In the genomic region with DNA sequence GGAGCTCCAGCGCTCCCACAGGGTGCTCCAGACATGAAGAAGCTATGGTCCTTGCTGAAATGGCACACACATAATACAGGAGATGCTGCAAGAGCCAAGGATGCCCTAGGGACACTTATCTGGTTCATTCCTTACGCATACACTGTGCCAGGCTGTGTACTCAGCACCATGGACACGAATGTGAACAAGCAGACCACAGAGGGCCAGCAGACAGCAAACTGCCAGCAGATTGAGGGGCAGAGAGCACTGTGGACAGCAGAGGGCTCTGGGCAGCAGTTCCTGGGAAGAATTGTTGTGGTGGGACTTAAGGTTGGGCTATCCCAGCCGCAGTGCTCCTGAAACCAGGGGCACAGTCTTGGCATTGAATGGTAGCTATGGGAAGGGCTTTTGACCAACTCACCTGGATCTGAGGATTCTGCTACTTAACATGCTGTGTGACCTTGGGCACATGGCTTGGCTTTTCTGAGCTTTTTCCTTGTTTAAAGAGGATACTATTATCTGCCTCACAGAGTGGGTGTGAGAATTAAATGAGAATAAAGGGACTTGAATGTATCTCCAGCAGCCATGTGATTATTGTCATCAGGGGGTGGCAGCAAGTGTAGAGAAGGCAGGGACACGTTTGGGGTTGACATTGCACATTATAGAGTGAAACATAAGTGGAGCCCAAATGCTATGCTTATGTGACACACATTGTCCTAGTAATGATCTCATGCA, we compare ENCODE assay signal across 2 cellular contexts.
TF ChIP-seq lines count a peak whose summit lies in the region.

No MANE protein-coding gene starts in this region.

TF ChIP-seq in HCT116, 20 proteins besides CTCF, POLR2A, EP300 and RAD21:
- TF ChIP-seq, protein P1, sequence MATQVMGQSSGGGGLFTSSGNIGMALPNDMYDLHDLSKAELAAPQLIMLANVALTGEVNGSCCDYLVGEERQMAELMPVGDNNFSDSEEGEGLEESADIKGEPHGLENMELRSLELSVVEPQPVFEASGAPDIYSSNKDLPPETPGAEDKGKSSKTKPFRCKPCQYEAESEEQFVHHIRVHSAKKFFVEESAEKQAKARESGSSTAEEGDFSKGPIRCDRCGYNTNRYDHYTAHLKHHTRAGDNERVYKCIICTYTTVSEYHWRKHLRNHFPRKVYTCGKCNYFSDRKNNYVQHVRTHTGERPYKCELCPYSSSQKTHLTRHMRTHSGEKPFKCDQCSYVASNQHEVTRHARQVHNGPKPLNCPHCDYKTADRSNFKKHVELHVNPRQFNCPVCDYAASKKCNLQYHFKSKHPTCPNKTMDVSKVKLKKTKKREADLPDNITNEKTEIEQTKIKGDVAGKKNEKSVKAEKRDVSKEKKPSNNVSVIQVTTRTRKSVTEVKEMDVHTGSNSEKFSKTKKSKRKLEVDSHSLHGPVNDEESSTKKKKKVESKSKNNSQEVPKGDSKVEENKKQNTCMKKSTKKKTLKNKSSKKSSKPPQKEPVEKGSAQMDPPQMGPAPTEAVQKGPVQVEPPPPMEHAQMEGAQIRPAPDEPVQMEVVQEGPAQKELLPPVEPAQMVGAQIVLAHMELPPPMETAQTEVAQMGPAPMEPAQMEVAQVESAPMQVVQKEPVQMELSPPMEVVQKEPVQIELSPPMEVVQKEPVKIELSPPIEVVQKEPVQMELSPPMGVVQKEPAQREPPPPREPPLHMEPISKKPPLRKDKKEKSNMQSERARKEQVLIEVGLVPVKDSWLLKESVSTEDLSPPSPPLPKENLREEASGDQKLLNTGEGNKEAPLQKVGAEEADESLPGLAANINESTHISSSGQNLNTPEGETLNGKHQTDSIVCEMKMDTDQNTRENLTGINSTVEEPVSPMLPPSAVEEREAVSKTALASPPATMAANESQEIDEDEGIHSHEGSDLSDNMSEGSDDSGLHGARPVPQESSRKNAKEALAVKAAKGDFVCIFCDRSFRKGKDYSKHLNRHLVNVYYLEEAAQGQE (IDR thresholded peaks at IDR 0.05; ENCODE audit: low read depth) = no peak
- TF ChIP-seq ZNF274 (IDR thresholded peaks at IDR 0.05; ENCODE audit: low read depth, low read length) (no peak), POLR2AphosphoS5 (IDR thresholded peaks at IDR 0.05; ENCODE audit: low read depth, low read length) (no peak), EZH2phosphoT487 (IDR thresholded peaks at IDR 0.05; ENCODE audit: borderline replicate concordance) (no peak), CBX3 (IDR thresholded peaks at IDR 0.05; ENCODE audit: low read depth) (no peak), SRF (IDR thresholded peaks at IDR 0.05; ENCODE audit: low read depth) (no peak)
- TF ChIP-seq, protein P2, sequence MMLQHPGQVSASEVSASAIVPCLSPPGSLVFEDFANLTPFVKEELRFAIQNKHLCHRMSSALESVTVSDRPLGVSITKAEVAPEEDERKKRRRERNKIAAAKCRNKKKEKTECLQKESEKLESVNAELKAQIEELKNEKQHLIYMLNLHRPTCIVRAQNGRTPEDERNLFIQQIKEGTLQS (IDR thresholded peaks at IDR 0.05) = no peak
- TF ChIP-seq, protein P3, sequence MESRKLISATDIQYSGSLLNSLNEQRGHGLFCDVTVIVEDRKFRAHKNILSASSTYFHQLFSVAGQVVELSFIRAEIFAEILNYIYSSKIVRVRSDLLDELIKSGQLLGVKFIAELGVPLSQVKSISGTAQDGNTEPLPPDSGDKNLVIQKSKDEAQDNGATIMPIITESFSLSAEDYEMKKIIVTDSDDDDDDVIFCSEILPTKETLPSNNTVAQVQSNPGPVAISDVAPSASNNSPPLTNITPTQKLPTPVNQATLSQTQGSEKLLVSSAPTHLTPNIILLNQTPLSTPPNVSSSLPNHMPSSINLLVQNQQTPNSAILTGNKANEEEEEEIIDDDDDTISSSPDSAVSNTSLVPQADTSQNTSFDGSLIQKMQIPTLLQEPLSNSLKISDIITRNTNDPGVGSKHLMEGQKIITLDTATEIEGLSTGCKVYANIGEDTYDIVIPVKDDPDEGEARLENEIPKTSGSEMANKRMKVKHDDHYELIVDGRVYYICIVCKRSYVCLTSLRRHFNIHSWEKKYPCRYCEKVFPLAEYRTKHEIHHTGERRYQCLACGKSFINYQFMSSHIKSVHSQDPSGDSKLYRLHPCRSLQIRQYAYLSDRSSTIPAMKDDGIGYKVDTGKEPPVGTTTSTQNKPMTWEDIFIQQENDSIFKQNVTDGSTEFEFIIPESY (IDR thresholded peaks at IDR 0.05; ENCODE audit: extremely low read depth, insufficient replicate concordance, low read length) = no peak
TF ChIP-seq in HCT116: peak in this region for 0.

TF ChIP-seq in H1, 55 proteins besides CTCF, POLR2A, EP300 and RAD21:
- no peak for TF ChIP-seq SRF (IDR thresholded peaks at IDR 0.05; ENCODE audit: low read depth, low read length)
- TF ChIP-seq SP1 (IDR thresholded peaks at IDR 0.05; ENCODE audit: low read depth, low read length) = no peak
- TF ChIP-seq NRF1 (IDR thresholded peaks at IDR 0.05; ENCODE audit: low read depth, low read length) = no peak
- TF ChIP-seq CHD1 (IDR thresholded peaks at IDR 0.05; ENCODE audit: low read depth, low read length) = no peak
- no peak for TF ChIP-seq YY1 (IDR thresholded peaks at IDR 0.05; ENCODE audit: low read depth, low read length)
- TF ChIP-seq CBX5 (IDR thresholded peaks at IDR 0.05; ENCODE audit: low read depth, low read length) = no peak
- TF ChIP-seq EGR1 (IDR thresholded peaks at IDR 0.05; ENCODE audit: borderline replicate concordance, low read depth, low read length) = no peak
- TF ChIP-seq KDM4A (IDR thresholded peaks at IDR 0.05; ENCODE audit: low read depth, low read length, severe bottlenecking) = no peak
- TF ChIP-seq CBX8 (IDR thresholded peaks at IDR 0.05; ENCODE audit: borderline replicate concordance, low read depth, low read length) = no peak
- TF ChIP-seq JUND (IDR thresholded peaks at IDR 0.05; ENCODE audit: low read length) = no peak
- TF ChIP-seq TEAD4 (IDR thresholded peaks at IDR 0.05; ENCODE audit: low read depth, low read length) = no peak
- no peak for TF ChIP-seq SP2 (IDR thresholded peaks at IDR 0.05; ENCODE audit: low read length)
- TF ChIP-seq, protein P4, sequence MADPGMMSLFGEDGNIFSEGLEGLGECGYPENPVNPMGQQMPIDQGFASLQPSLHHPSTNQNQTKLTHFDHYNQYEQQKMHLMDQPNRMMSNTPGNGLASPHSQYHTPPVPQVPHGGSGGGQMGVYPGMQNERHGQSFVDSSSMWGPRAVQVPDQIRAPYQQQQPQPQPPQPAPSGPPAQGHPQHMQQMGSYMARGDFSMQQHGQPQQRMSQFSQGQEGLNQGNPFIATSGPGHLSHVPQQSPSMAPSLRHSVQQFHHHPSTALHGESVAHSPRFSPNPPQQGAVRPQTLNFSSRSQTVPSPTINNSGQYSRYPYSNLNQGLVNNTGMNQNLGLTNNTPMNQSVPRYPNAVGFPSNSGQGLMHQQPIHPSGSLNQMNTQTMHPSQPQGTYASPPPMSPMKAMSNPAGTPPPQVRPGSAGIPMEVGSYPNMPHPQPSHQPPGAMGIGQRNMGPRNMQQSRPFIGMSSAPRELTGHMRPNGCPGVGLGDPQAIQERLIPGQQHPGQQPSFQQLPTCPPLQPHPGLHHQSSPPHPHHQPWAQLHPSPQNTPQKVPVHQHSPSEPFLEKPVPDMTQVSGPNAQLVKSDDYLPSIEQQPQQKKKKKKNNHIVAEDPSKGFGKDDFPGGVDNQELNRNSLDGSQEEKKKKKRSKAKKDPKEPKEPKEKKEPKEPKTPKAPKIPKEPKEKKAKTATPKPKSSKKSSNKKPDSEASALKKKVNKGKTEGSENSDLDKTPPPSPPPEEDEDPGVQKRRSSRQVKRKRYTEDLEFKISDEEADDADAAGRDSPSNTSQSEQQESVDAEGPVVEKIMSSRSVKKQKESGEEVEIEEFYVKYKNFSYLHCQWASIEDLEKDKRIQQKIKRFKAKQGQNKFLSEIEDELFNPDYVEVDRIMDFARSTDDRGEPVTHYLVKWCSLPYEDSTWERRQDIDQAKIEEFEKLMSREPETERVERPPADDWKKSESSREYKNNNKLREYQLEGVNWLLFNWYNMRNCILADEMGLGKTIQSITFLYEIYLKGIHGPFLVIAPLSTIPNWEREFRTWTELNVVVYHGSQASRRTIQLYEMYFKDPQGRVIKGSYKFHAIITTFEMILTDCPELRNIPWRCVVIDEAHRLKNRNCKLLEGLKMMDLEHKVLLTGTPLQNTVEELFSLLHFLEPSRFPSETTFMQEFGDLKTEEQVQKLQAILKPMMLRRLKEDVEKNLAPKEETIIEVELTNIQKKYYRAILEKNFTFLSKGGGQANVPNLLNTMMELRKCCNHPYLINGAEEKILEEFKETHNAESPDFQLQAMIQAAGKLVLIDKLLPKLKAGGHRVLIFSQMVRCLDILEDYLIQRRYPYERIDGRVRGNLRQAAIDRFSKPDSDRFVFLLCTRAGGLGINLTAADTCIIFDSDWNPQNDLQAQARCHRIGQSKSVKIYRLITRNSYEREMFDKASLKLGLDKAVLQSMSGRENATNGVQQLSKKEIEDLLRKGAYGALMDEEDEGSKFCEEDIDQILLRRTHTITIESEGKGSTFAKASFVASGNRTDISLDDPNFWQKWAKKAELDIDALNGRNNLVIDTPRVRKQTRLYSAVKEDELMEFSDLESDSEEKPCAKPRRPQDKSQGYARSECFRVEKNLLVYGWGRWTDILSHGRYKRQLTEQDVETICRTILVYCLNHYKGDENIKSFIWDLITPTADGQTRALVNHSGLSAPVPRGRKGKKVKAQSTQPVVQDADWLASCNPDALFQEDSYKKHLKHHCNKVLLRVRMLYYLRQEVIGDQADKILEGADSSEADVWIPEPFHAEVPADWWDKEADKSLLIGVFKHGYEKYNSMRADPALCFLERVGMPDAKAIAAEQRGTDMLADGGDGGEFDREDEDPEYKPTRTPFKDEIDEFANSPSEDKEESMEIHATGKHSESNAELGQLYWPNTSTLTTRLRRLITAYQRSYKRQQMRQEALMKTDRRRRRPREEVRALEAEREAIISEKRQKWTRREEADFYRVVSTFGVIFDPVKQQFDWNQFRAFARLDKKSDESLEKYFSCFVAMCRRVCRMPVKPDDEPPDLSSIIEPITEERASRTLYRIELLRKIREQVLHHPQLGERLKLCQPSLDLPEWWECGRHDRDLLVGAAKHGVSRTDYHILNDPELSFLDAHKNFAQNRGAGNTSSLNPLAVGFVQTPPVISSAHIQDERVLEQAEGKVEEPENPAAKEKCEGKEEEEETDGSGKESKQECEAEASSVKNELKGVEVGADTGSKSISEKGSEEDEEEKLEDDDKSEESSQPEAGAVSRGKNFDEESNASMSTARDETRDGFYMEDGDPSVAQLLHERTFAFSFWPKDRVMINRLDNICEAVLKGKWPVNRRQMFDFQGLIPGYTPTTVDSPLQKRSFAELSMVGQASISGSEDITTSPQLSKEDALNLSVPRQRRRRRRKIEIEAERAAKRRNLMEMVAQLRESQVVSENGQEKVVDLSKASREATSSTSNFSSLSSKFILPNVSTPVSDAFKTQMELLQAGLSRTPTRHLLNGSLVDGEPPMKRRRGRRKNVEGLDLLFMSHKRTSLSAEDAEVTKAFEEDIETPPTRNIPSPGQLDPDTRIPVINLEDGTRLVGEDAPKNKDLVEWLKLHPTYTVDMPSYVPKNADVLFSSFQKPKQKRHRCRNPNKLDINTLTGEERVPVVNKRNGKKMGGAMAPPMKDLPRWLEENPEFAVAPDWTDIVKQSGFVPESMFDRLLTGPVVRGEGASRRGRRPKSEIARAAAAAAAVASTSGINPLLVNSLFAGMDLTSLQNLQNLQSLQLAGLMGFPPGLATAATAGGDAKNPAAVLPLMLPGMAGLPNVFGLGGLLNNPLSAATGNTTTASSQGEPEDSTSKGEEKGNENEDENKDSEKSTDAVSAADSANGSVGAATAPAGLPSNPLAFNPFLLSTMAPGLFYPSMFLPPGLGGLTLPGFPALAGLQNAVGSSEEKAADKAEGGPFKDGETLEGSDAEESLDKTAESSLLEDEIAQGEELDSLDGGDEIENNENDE (IDR thresholded peaks at IDR 0.05; ENCODE audit: insufficient replicate concordance, low read length) = no peak
TF ChIP-seq in H1: peak in this region for 0.
